Comparison of ENCODE assay signal across 31 cellular contexts in the genomic region with DNA sequence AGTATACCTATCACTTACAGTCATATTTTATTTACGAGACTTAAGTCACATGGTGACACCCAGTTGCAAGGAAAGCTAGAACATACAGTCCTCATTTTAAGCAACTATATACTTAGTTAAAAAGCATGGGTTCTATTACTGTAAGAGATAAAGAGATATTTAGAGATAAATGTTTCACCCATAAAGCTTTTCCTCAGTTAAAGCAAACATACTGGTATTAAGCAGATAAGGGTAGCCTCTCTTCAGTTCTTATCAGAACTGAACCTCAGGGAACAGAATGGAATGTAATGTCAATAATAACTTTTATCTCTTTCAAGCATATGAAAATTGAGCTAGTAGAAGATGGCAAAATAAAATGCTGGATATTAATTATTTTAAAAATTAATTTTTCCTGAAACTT.
"Had no signal": no experiment of that assay in that cellular context is flagged by ENCODE, and none has a peak within 500 bp of the region (broad histone marks: within the 10 kb centered on the region; RNA-seq: fewer than 3 reads in every experiment).

No MANE protein-coding gene starts in this region.

- H3K27ac ChIP-seq: adrenal gland, SJCRH30 had no signal

- H3K36me3 ChIP-seq: adrenal gland, MG63, SJCRH30 had no signal

- DNase-seq: activated B cell treated with CpG ODN at 0.5 μM for 24 hours; activated CD4-positive, alpha-beta memory T cell treated with anti-CD3 and anti-CD28 coated beads for 36 hours; activated CD4-positive, alpha-beta T cell treated with anti-CD3 and anti-CD28 coated beads for 4 hours; activated CD4-positive, alpha-beta T cell treated with anti-CD3 and anti-CD28 coated beads, Interleukin-2, amount 50 U/mL, for 1 hour; activated CD4-positive, CD25-positive, alpha-beta regulatory T cell treated with anti-CD3 and anti-CD28 coated beads, Interleukin-2, amount 50 U/mL, for 72 hours; activated CD8-positive, alpha-beta memory T cell treated with anti-CD3 and anti-CD28 coated beads, Interleukin-2, amount 50 U/mL, for 4 hours; activated gamma-delta T cell treated with Interleukin-2 at 50 U/mL for 16 hours; activated naive CD4-positive, alpha-beta T cell treated with anti-CD3 and anti-CD28 coated beads for 36 hours; activated T-cell treated with anti-CD3 and anti-CD28 coated beads for 4 hours; activated T-cell treated with anti-CD3 and anti-CD28 coated beads, Interleukin-2, amount 50 U/mL, for 4 hours; adrenal gland; central memory CD4-positive, alpha-beta T cell; Kasumi-1; KG1; MG63; NCI-H1048; NCI-H1105 treated with DMSO at 0.1 percent for 48 hours; NCI-H1436; NCI-H1694; NCI-H1930; NCI-H510A; NCI-H526; NCI-H748 treated with DMSO at 0.1 percent for 48 hours; OCI-M1; SHP77; SJCRH30; SW 1271; T-helper 1 cell; T-helper 2 cell; T-helper 9 cell had no signal

- H3K27me3 ChIP-seq: adrenal gland, MG63, SJCRH30 had no signal

- H3K4me1 ChIP-seq: adrenal gland, SJCRH30 had no signal

- H3K4me3 ChIP-seq: adrenal gland, MG63, SJCRH30 had no signal

- H3K9me3 ChIP-seq: adrenal gland, MG63, SJCRH30 had no signal

- ATAC-seq: activated naive CD4-positive, alpha-beta T cell treated with anti-CD3 and anti-CD28 coated beads, Interleukin-2, amount 50 U/mL, for 72 hours; activated T-cell treated with anti-CD3 and anti-CD28 coated beads, Interleukin-2, amount 50 U/mL, for 4 hours had no signal
